Comparison of ENCODE assay signal across 14 cellular contexts in the genomic region with DNA sequence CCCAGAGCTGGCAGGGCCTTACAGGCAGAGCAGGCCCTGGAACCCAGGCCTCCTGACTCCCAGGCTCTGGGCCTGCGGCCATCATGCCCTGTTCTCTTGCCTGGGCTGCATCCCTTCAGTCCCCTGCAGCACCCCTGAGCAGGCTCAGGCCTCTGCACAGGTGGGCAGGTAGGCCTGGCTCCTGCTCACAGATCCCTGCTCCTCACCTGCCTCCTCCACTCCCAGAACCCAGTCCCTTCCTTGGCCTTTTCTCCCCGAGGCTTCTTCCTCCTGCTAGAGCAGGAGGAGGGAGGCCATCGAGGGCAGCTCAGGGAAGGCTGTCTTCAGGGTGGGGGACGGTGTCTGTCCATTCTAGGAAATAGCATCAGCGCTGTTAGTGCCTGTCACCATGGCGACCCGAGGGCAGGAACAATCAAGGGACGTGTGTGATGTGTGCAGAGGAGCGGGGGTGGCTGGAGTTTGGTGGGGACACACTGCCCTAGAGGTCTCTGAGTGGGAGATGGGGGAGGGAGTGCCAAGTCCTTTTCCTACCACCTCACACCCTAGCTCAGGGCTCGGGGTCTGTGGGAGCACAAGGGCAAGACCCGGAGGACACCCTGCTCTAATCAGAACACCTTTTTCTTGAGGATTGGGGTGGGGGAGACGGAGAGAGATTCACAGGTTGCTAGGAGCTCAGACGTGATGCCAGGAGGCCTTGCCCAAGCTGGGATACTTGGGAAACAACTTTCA. TPM values are rescaled to one million over a fixed set of nuclear protein-coding genes. Genes with fewer than 3 reads are reported as not detected.
DNase-seq lines count a peak whose midpoint lies in the region; ATAC-seq and TF ChIP-seq lines count a peak whose summit lies in the region.
"Had no signal": no experiment of that assay in that cellular context is flagged by ENCODE, and none has a peak within 500 bp of the region (broad histone marks: within the 10 kb centered on the region; RNA-seq: fewer than 3 reads in every experiment).

No MANE protein-coding gene starts in this region.

- no peak overlapping the region for H3K4me3 Mint-ChIP-seq in osteocyte (ENCODE audit: unreplicated experiment)

- no peaks in the 10 kb centered on the region for H3K4me1 Mint-ChIP-seq in osteocyte (ENCODE audit: unreplicated experiment)

- H3K4me3 ChIP-seq in H7 (ENCODE audit: insufficient read depth, low read depth, low read length), result no peak overlapping the region
- H3K4me3 ChIP-seq: BLaER1 had no signal

- no peaks in the 10 kb centered on the region for H3K27me3 ChIP-seq in H7 (ENCODE audit: control insufficient read depth, insufficient read depth, low read length)
- H3K27me3 ChIP-seq: BLaER1 had no signal

- H3K36me3 Mint-ChIP-seq in osteocyte (ENCODE audit: unreplicated experiment), result no peaks in the 10 kb centered on the region

- no peak for ATAC-seq in HG03139 (IDR thresholded peaks at IDR 0.05; ENCODE audit: unreplicated experiment)

- H3K36me3 ChIP-seq in H7 (replicated peaks; ENCODE audit: control insufficient read depth, insufficient read depth, low read length), result no peaks in the 10 kb centered on the region
- H3K36me3 ChIP-seq: BLaER1 had no signal

- TF ChIP-seq CTCF in osteocyte (IDR thresholded peaks at IDR 0.05), result no peak

- H3K9me3 Mint-ChIP-seq in osteocyte (ENCODE audit: unreplicated experiment), result no peaks in the 10 kb centered on the region

- peaks cover 13% of the 10 kb centered on the region for H3K27me3 Mint-ChIP-seq in osteocyte (ENCODE audit: unreplicated experiment)

- H3K27ac Mint-ChIP-seq in osteocyte (ENCODE audit: unreplicated experiment), result no peak overlapping the region

- DNase-seq in NCI-H2227 (lab: John Stamatoyannopoulos, UW; ENCODE audit: unreplicated experiment), result peak; percentile 23
- DNase-seq in NCI-H2227 treated with DMSO at 0.1 percent for 48 hours (lab: John Stamatoyannopoulos, UW), result no peak
- DNase-seq in H7, result peak; percentile 42
- peak; percentile 16 for DNase-seq in left kidney (ENCODE audit: low read depth, low spot score)
- DNase-seq in osteocyte (ENCODE audit: extremely low spot score, unreplicated experiment), result peak; percentile 73
- no peak for DNase-seq in D341Med (ENCODE audit: low spot score)
- DNase-seq in NCI-H2081 (lab: John Stamatoyannopoulos, UW), result no peak
- DNase-seq: 8988T, NCI-H146, NCI-H446 treated with DMSO at 0.1 percent for 48 hours, NCI-H82, SHP77 had no signal

RNA-seq across cellular contexts. Expression of a gene that starts 26.6 kb away (rescaled TPM):
- 0.18 and 0.87 TPM in 2 replicates for total RNA-seq in H7 (2014; rRNA removed; shearing (Covaris generic))
- total RNA-seq in osteocyte, result not detected in 2 replicates

RNA-seq across cellular contexts. Expression of a gene that starts 39.8 kb away (rescaled TPM):
- total RNA-seq in H7 (2014; rRNA removed; shearing (Covaris generic)), result 11.0 and 11.3 TPM in 2 replicates
- 17.6 and 18.1 TPM in 2 replicates for total RNA-seq in osteocyte

Comparison
In these comparisons a context has a peak if more than half of its experiments do, and no peak if none do; other contexts are left out.
1. DNase-seq: peak in NCI-H2227 (single experiment), H7 (single experiment), left kidney (single experiment) and osteocyte (single experiment); none in NCI-H2227 treated with DMSO at 0.1 percent for 48 hours (single experiment), D341Med (single experiment) and NCI-H2081 (0 of 2).